Comparison of ENCODE assay signal across 18 cellular contexts in genomic region chr3:164360738-164361376, GRCh38.
A peak's percentile ranks its signal among the peaks of the same experiment; 100 is the strongest.
DNase-seq lines count a peak whose midpoint lies in the region; ATAC-seq, FAIRE-seq and TF ChIP-seq lines count a peak whose summit lies in the region.
"Had no signal": no experiment of that assay in that cellular context is flagged by ENCODE, and none has a peak within 500 bp of the region (broad histone marks: within the 10 kb centered on the region; RNA-seq: fewer than 3 reads in every experiment).

No MANE protein-coding gene starts in this region.

- no peak overlapping the region for H3K4me3 ChIP-seq in A549
- H3K4me3 ChIP-seq in OCI-LY3 (ENCODE audit: low read length), result no peak overlapping the region

- TF ChIP-seq CTCF in A549 (IDR thresholded peaks at IDR 0.05) (no peak), OCI-LY3 (IDR thresholded peaks at IDR 0.05; ENCODE audit: low read depth, low read length) (no peak)

- H4K20me1 ChIP-seq in OCI-LY3 (ENCODE audit: insufficient read depth, low read length), result no peaks in the 10 kb centered on the region

- H3K36me3 ChIP-seq in OCI-LY3 (replicated peaks; ENCODE audit: low read depth, low read length), result no peaks in the 10 kb centered on the region

- POLR2A ChIA-PET in A549 (lab: Yijun Ruan, JAX), result no interaction called here

- no peaks in the 10 kb centered on the region for H3K27me3 ChIP-seq in OCI-LY3 (ENCODE audit: low read depth, low read length)

- H3K4me2 ChIP-seq in A549, result peak overlapping the region; percentile 35; the same call in 1 of the 3 replicates
- peak overlapping the region; percentile 23 for H3K4me2 ChIP-seq in OCI-LY3 (ENCODE audit: low read length)

- ATAC-seq in A549 (peak in 1 of 2 experiments; percentile 65; a peak in 2 of 6 replicates), Right ventricle myocardium inferior (no peak)
- no peak for ATAC-seq in activated CD4-positive, CD25-positive, alpha-beta regulatory T cell treated with anti-CD3 and anti-CD28 coated beads, Interleukin-2, amount 50 U/mL, for 24 hours
- ATAC-seq: HCT116, T-cell had no signal

- no peak for TF ChIP-seq RAD21 in A549 (conservative IDR thresholded peaks at IDR 0.05 in 1 of 2, IDR thresholded peaks at IDR 0.05 in 1 of 2)

- 0 out of 2 replicates have a peak overlapping the region, but pooled peaks have one; percentile 3 for H2AFZ ChIP-seq in OCI-LY3 (ENCODE audit: low read depth, low read length)

- H3K4me1 ChIP-seq in A549, result no peaks in the 10 kb centered on the region
- H3K4me1 ChIP-seq in OCI-LY3 (ENCODE audit: low read length), result no peaks in the 10 kb centered on the region

- DNase-seq in A549 (ENCODE audit: low read depth in 1 of 2, low spot score in 1 of 2) (no peak), H54 (ENCODE audit: insufficient read length, low spot score) (no peak), brain pericyte (ENCODE audit: low read depth, low spot score) (peak; percentile 11), KG1 (lab: John Stamatoyannopoulos, UW) (no peak), Right ventricle myocardium inferior (ENCODE audit: missing footprints) (no peak), HT-29 (ENCODE audit: low spot score) (no peak)
- DNase-seq: DMS 273 treated with DMSO at 0.1 percent for 48 hours; Karpas-422; NCI-H1105; NCI-H1694; NCI-H526 treated with DMSO at 0.1 percent for 48 hours; NK-92 treated with Interleukin-12 subunit alpha and Interleukin-12 subunit beta, amount 100 ng/mL, for 24 hours; T-cell had no signal

- intact Hi-C loops in Right ventricle myocardium inferior (cut with DNase I), result no loop called here

- TF ChIP-seq POLR2A in A549 (IDR thresholded peaks at IDR 0.05; ENCODE audit: low read length), result no peak
- TF ChIP-seq POLR2A in H54 (IDR thresholded peaks at IDR 0.05; ENCODE audit: low read depth, low read length), result no peak

- no peaks in the 10 kb centered on the region for H3K9me3 ChIP-seq in A549
- no peaks in the 10 kb centered on the region for H3K9me3 ChIP-seq in OCI-LY3 (ENCODE audit: insufficient read depth, low read length)

- WGBS in A549 (ENCODE audit: missing lambda C conversion rate), result 56% methylated on average over 8 of the region's 8 CpGs

- TF ChIP-seq EP300 in A549 (IDR thresholded peaks at IDR 0.05), result no peak

- no peaks in the 10 kb centered on the region for H3K79me2 ChIP-seq in OCI-LY3 (ENCODE audit: low read length)

- H3K9ac ChIP-seq in OCI-LY3 (ENCODE audit: low read length), result no peak overlapping the region

- no peak for FAIRE-seq in A549 (lab: Jason Lieb, UNC)
- peak; percentile 27 for FAIRE-seq in H54 (lab: Jason Lieb, UNC)
- FAIRE-seq: A204.1 had no signal

- H3K27ac ChIP-seq in A549, result no peak overlapping the region
- no peak overlapping the region for H3K27ac ChIP-seq in OCI-LY3 (ENCODE audit: low read length)
- H3K27ac ChIP-seq: C4-2B had no signal

- CTCF ChIA-PET in A549 (lab: Yijun Ruan, JAX), result no interaction called here

TF ChIP-seq in A549, 52 proteins besides CTCF, POLR2A, EP300 and RAD21:
- TF ChIP-seq REST (IDR thresholded peaks at IDR 0.05), result no peak
- no peak for TF ChIP-seq TFCP2L1 (CRISPR knock-in tag; IDR thresholded peaks at IDR 0.05)
- no peak for TF ChIP-seq ZSCAN20 (CRISPR knock-in tag; IDR thresholded peaks at IDR 0.05)
- no peak for TF ChIP-seq NFE2L2 (conservative IDR thresholded peaks at IDR 0.05; ENCODE audit: low read length)
- no peak for TF ChIP-seq TP53 (CRISPR knock-in tag; IDR thresholded peaks at IDR 0.05)
- TF ChIP-seq HES2 (IDR thresholded peaks at IDR 0.05), result no peak
- no peak for TF ChIP-seq HMGXB4 (CRISPR knock-in tag; IDR thresholded peaks at IDR 0.05; ENCODE audit: borderline replicate concordance)
- TF ChIP-seq EHMT2 (IDR thresholded peaks at IDR 0.05; ENCODE audit: low read depth), result no peak
- no peak for TF ChIP-seq SMC3 (IDR thresholded peaks at IDR 0.05)
- TF ChIP-seq CHD2 (IDR thresholded peaks at IDR 0.05; ENCODE audit: low read length, partially characterized antibody), result no peak
- TF ChIP-seq USF2 (IDR thresholded peaks at IDR 0.05), result no peak
- TF ChIP-seq FOXS1 (CRISPR knock-in tag; IDR thresholded peaks at IDR 0.05), result no peak
- no peak for TF ChIP-seq MYC (IDR thresholded peaks at IDR 0.05; ENCODE audit: borderline replicate concordance, low read length)
- no peak for TF ChIP-seq KDM1A (IDR thresholded peaks at IDR 0.05; ENCODE audit: low read depth)
